ENCODE assay signal across 8 cellular contexts in genomic region chr7:64314493-64315020, GRCh38. TPM values are rescaled to one million over a fixed set of nuclear protein-coding genes. Genes with fewer than 3 reads are reported as not detected.
DNase-seq lines count a peak whose midpoint lies in the region; ATAC-seq, FAIRE-seq and TF ChIP-seq lines count a peak whose summit lies in the region.

No MANE protein-coding gene starts in this region.

- H3K4me3 Mint-ChIP-seq in astrocyte (ENCODE audit: unreplicated experiment), result peak overlapping the region; percentile 88

- H3K9me3 ChIP-seq in HUES48 (ENCODE audit: control insufficient read depth, insufficient read depth, low read length), result peaks cover 61% of the 10 kb centered on the region
- no peaks in the 10 kb centered on the region for H3K9me3 ChIP-seq in astrocyte (ENCODE audit: insufficient read depth, low read depth, low read length)
- H3K9me3 ChIP-seq in mesenchymal stem cell (ENCODE audit: control insufficient read depth, low read length), result peaks cover 20% of the 10 kb centered on the region

- no peak overlapping the region for H4K91ac ChIP-seq in mesenchymal stem cell (ENCODE audit: low read length)

- no peak overlapping the region for H2BK12ac ChIP-seq in mesenchymal stem cell (ENCODE audit: low read length in 2 of 2)

- H3K9me3 Mint-ChIP-seq in astrocyte (ENCODE audit: unreplicated experiment), result peaks cover 10% of the 10 kb centered on the region

- CTCF ChIA-PET in AG04449 (lab: Yijun Ruan, JAX), result interaction anchor here (1.3 kb wide), 1 partner anchor 316 kb away, joined by 3 read pairs; no protein-coding TSS in a partner anchor

- no peaks in the 10 kb centered on the region for H3K36me3 Mint-ChIP-seq in astrocyte (ENCODE audit: low read depth, unreplicated experiment)

- H3K4ac ChIP-seq in mesenchymal stem cell (ENCODE audit: low read depth in 1 of 2, low read length in 2 of 2), result no peak overlapping the region

- no peak overlapping the region for H2AK5ac ChIP-seq in mesenchymal stem cell (ENCODE audit: low read length, severe bottlenecking)

- H3K4me3 ChIP-seq in AG04449 (ENCODE audit: low read depth, low read length), result peak overlapping the region; percentile 94
- peak overlapping the region; percentile 95 for H3K4me3 ChIP-seq in HUES48 (ENCODE audit: low read depth, low read length)
- peak overlapping the region; percentile 98 for H3K4me3 ChIP-seq in astrocyte (ENCODE audit: insufficient read depth, low read depth, low read length)
- H3K4me3 ChIP-seq in mesenchymal stem cell (ENCODE audit: insufficient read depth in 1 of 2, low read depth in 1 of 2, low read length in 2 of 2), result peak overlapping the region in 1 of 2 experiments; percentile 99

- ATAC-seq in left lobe of liver (no peak), GM18511 (IDR thresholded peaks at IDR 0.05; ENCODE audit: unreplicated experiment) (no peak), GM18909 (IDR thresholded peaks at IDR 0.05; ENCODE audit: poor library complexity, unreplicated experiment) (no peak)

- no peak overlapping the region for H2BK15ac ChIP-seq in mesenchymal stem cell (ENCODE audit: low read depth, poor library complexity, severe bottlenecking)

- H3K27ac ChIP-seq in HUES48 (ENCODE audit: low read depth, low read length) (no peak overlapping the region), astrocyte (ENCODE audit: low read depth, low read length) (peak overlapping the region; percentile 93), mesenchymal stem cell (ENCODE audit: low read length, poor library complexity, severe bottlenecking) (no peak overlapping the region)

- no peaks in the 10 kb centered on the region for H3K27me3 Mint-ChIP-seq in astrocyte (ENCODE audit: low read depth, unreplicated experiment)

- H3K4me2 ChIP-seq in astrocyte (ENCODE audit: low read length) (peak overlapping the region; percentile 94), mesenchymal stem cell (ENCODE audit: low read length, poor library complexity, severe bottlenecking) (no peak overlapping the region)

- H4K20me1 ChIP-seq in astrocyte (ENCODE audit: insufficient read depth, low read length), result no peaks in the 10 kb centered on the region

- H3K9ac ChIP-seq in HUES48 (ENCODE audit: low read depth, low read length) (peak overlapping the region; percentile 94), astrocyte (ENCODE audit: low read length) (peak overlapping the region; percentile 96), mesenchymal stem cell (ENCODE audit: low read length) (peak overlapping the region; percentile 100)

- POLR2A ChIA-PET in AG04449 (lab: Yijun Ruan, JAX), result no interaction called here

- H3K4me1 ChIP-seq in HUES48 (ENCODE audit: control insufficient read depth, insufficient read depth, low read length) (no peaks in the 10 kb centered on the region), astrocyte (ENCODE audit: insufficient read depth, low read length) (peaks cover 8% of the 10 kb centered on the region), mesenchymal stem cell (ENCODE audit: control insufficient read depth, insufficient read depth, low read depth, low read length) (no peaks in the 10 kb centered on the region)

- TF ChIP-seq CTCF in AG04449 (IDR thresholded peaks at IDR 0.05; ENCODE audit: insufficient read depth, low read length, missing control alignments) (no peak), astrocyte (IDR thresholded peaks at IDR 0.05; ENCODE audit: insufficient read depth, low read depth, low read length) (no peak)

- no peaks in the 10 kb centered on the region for H3K27me3 ChIP-seq in HUES48 (ENCODE audit: control insufficient read depth, insufficient read depth, low read length)
- no peaks in the 10 kb centered on the region for H3K27me3 ChIP-seq in astrocyte (ENCODE audit: insufficient read depth, low read length)
- H3K27me3 ChIP-seq in mesenchymal stem cell (ENCODE audit: control insufficient read depth in 1 of 2, insufficient read depth in 1 of 2, low read length in 2 of 2), result no peaks in the 10 kb centered on the region

- H3K4me1 Mint-ChIP-seq in astrocyte (ENCODE audit: low read depth, unreplicated experiment), result no peaks in the 10 kb centered on the region

- no peaks in the 10 kb centered on the region for H3K79me1 ChIP-seq in mesenchymal stem cell (replicated peaks; ENCODE audit: low read length, poor library complexity, severe bottlenecking)

- no peak overlapping the region for H3K18ac ChIP-seq in mesenchymal stem cell (ENCODE audit: low read depth in 1 of 2, low read length in 2 of 2)

- DNase-seq in AG04449 (ENCODE audit: low read depth, low spot score) (no peak), astrocyte (ENCODE audit: low read depth) (no peak), mesenchymal stem cell (no peak), left lobe of liver (ENCODE audit: low spot score) (no peak), dermis blood vessel endothelial cell (no peak)

- peak overlapping the region; percentile 98 for H3K27ac Mint-ChIP-seq in astrocyte (ENCODE audit: unreplicated experiment)

- peaks cover 53% of the 10 kb centered on the region for H3K79me2 ChIP-seq in astrocyte (ENCODE audit: insufficient read depth, low read length)

- 95% methylated on average over 10 of the region's 14 CpGs for WGBS in mesenchymal stem cell

- no peak overlapping the region for H4K8ac ChIP-seq in mesenchymal stem cell (ENCODE audit: low read length)

- H3K14ac ChIP-seq in mesenchymal stem cell (ENCODE audit: low read length in 2 of 2), result no peak overlapping the region

- FAIRE-seq in astrocyte (lab: Jason Lieb, UNC), result no peak

- no peak overlapping the region for H2BK120ac ChIP-seq in mesenchymal stem cell (ENCODE audit: low read depth, low read length)

- H2BK5ac ChIP-seq in mesenchymal stem cell (ENCODE audit: low read depth, low read length, poor library complexity, severe bottlenecking), result no peak overlapping the region

- H3K36me3 ChIP-seq in HUES48 (ENCODE audit: control insufficient read depth, insufficient read depth, low read length), result no peaks in the 10 kb centered on the region
- H3K36me3 ChIP-seq in astrocyte (ENCODE audit: insufficient read depth, low read length), result no peaks in the 10 kb centered on the region
- peaks cover 0 to 8% of the 10 kb centered on the region in 2 experiments for H3K36me3 ChIP-seq in mesenchymal stem cell (ENCODE audit: control insufficient read depth in 1 of 2, insufficient read depth in 2 of 2, low read depth in 1 of 2, low read length in 2 of 2)

- peak overlapping the region; percentile 100 for H2AFZ ChIP-seq in astrocyte (ENCODE audit: low read depth, low read length)
- H2AFZ ChIP-seq in mesenchymal stem cell (ENCODE audit: low read depth, low read length), result no peak overlapping the region

- no peak overlapping the region for H3K23ac ChIP-seq in mesenchymal stem cell (ENCODE audit: low read length in 2 of 2)

RNA-seq across cellular contexts. Expression of gene ZNF736, which starts 0.8 kb away (rescaled TPM):
- total RNA-seq in astrocyte (3.7 and 4.4 TPM in 2 replicates), left lobe of liver (4.3 TPM), dermis blood vessel endothelial cell (8.7 and 11.2 TPM in 2 replicates)
- polyA plus RNA-seq in mesenchymal stem cell (2013, experiment 1 of 2), result not detected
- not detected for polyA plus RNA-seq in mesenchymal stem cell (2013, experiment 2 of 2)
